Comparison of ENCODE assay signal across 2 cellular contexts in the genomic region with DNA sequence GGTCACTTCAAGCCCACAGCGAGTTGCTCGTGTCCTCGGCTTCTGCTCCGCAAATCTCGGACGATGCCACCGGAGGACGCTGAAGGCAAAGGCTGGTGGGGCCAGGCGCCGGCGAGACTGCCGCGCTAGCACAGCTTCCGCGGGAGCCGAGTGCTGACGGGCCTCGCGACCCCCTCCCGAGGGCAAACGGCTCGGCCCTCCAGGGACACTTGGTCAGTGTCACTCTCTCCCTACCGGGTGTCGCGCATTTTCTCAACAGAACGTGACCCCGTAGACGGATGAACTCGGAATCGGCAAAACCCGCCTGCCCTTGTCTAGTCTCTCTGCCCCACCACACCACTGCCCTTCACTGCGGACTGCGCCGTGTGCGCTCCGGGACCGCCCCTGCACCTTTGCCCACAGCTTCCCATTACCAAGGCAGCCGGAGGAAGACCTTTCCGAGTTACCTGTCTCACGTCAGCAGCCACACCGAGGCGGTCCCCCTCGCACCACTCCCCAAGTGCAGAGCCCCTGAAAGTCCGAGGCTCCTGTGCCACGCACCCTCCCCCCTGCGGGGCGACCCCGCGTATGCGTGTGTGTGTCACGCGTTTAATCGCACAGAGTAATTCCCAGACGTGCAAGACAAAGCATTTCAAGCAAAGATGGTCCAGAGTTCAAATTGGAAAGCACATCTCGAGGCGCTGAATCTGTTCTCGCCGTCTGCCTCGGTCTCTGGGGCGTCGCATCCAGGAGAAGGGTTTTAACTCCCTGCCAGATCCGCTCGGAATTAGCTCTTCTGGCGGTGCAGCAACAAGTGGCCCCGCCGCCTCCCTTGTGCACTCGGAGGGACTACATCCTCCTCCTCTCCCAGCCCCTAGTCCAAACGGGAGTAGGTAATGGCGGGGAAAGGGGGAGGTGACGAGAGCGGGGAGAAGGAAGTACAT.
TF ChIP-seq lines count a peak whose summit lies in the region.

No MANE protein-coding gene starts in this region.

TF ChIP-seq in GM23338, 12 proteins besides CTCF, POLR2A, EP300 and RAD21 (continues in another document):
- no peak for TF ChIP-seq REST (IDR thresholded peaks at IDR 0.05; ENCODE audit: unreplicated experiment)
- TF ChIP-seq EZH2 (IDR thresholded peaks at IDR 0.05; ENCODE audit: low read depth, unreplicated experiment) = peak; percentile 58
- TF ChIP-seq POLR2AphosphoS5 (IDR thresholded peaks at IDR 0.05; ENCODE audit: low read depth) = no peak
- TF ChIP-seq STAT1 (IDR thresholded peaks at IDR 0.05; ENCODE audit: unreplicated experiment) = no peak
- TF ChIP-seq ETS1 (IDR thresholded peaks at IDR 0.05) = no peak
- TF ChIP-seq NANOG (IDR thresholded peaks at IDR 0.05; ENCODE audit: borderline replicate concordance) = no peak

TF ChIP-seq in H1, 55 proteins besides CTCF, POLR2A, EP300 and RAD21 (continues in another document):
- no peak for TF ChIP-seq MAFK (IDR thresholded peaks at IDR 0.05; ENCODE audit: low read depth, low read length)
- no peak for TF ChIP-seq POLR2AphosphoS5 (IDR thresholded peaks at IDR 0.05; ENCODE audit: low read depth, low read length)
- no peak for TF ChIP-seq CBX5 (IDR thresholded peaks at IDR 0.05; ENCODE audit: low read depth, low read length)
- peak; percentile 88 for TF ChIP-seq CTBP2 (IDR thresholded peaks at IDR 0.05; ENCODE audit: borderline replicate concordance, insufficient read depth, insufficient read length, low read length)
- no peak for TF ChIP-seq ATF2 (IDR thresholded peaks at IDR 0.05; ENCODE audit: low read length)
- peak; percentile 30; the same call in 1 of the 2 replicates for TF ChIP-seq CREB1 (IDR thresholded peaks at IDR 0.05)
- no peak for TF ChIP-seq SIRT6 (IDR thresholded peaks at IDR 0.05; ENCODE audit: low read length)
- TF ChIP-seq GTF2F1 (IDR thresholded peaks at IDR 0.05; ENCODE audit: borderline replicate concordance, low read depth, low read length) = no peak
- TF ChIP-seq NANOG (IDR thresholded peaks at IDR 0.05; ENCODE audit: insufficient read depth, low read depth, low read length, poor library complexity, severe bottlenecking) = no peak
- no peak for TF ChIP-seq SRF (IDR thresholded peaks at IDR 0.05; ENCODE audit: low read depth, low read length)
- TF ChIP-seq JUN (IDR thresholded peaks at IDR 0.05; ENCODE audit: low read depth, low read length) = no peak
- no peak for TF ChIP-seq GABPA (IDR thresholded peaks at IDR 0.05; ENCODE audit: borderline replicate concordance, insufficient read depth, low read length)
- no peak for TF ChIP-seq SP4 (IDR thresholded peaks at IDR 0.05; ENCODE audit: low read length)
- TF ChIP-seq RXRA (IDR thresholded peaks at IDR 0.05; ENCODE audit: insufficient read depth, low read depth, low read length) = no peak
- no peak for TF ChIP-seq TEAD4 (IDR thresholded peaks at IDR 0.05; ENCODE audit: low read depth, low read length)
- peak; percentile 8 for TF ChIP-seq ASH2L (IDR thresholded peaks at IDR 0.05; ENCODE audit: low read length)
- TF ChIP-seq SP2 (IDR thresholded peaks at IDR 0.05; ENCODE audit: low read length) = no peak
- no peak for TF ChIP-seq CEBPB (IDR thresholded peaks at IDR 0.05; ENCODE audit: low read depth, low read length)
- TF ChIP-seq JUND (IDR thresholded peaks at IDR 0.05; ENCODE audit: low read length) = no peak
- TF ChIP-seq, protein P1, sequence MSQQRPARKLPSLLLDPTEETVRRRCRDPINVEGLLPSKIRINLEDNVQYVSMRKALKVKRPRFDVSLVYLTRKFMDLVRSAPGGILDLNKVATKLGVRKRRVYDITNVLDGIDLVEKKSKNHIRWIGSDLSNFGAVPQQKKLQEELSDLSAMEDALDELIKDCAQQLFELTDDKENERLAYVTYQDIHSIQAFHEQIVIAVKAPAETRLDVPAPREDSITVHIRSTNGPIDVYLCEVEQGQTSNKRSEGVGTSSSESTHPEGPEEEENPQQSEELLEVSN (IDR thresholded peaks at IDR 0.05) = 0 out of 2 replicates have a peak, but pooled peaks have one; percentile 8
- 0 out of 2 replicates have a peak, but pooled peaks have one; percentile 16 for TF ChIP-seq TAF1 (IDR thresholded peaks at IDR 0.05; ENCODE audit: low read depth, low read length)
- 0 out of 2 replicates have a peak, but pooled peaks have one; percentile 43 for TF ChIP-seq YY1 (IDR thresholded peaks at IDR 0.05; ENCODE audit: low read depth, low read length)
- TF ChIP-seq CHD1 (IDR thresholded peaks at IDR 0.05; ENCODE audit: low read depth, low read length) = no peak
- TF ChIP-seq TAF7 (optimal IDR thresholded peaks at IDR 0.05; ENCODE audit: borderline replicate concordance, low read depth, low read length) = peak; percentile 25
- no peak for TF ChIP-seq NRF1 (IDR thresholded peaks at IDR 0.05; ENCODE audit: low read depth, low read length)
- no peak for TF ChIP-seq HDAC2 (IDR thresholded peaks at IDR 0.05; ENCODE audit: borderline replicate concordance in 1 of 2, low read depth in 2 of 2, low read length in 2 of 2)
- TF ChIP-seq, protein P2, sequence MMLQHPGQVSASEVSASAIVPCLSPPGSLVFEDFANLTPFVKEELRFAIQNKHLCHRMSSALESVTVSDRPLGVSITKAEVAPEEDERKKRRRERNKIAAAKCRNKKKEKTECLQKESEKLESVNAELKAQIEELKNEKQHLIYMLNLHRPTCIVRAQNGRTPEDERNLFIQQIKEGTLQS (IDR thresholded peaks at IDR 0.05; ENCODE audit: insufficient read depth, low read depth, low read length) = no peak
- TF ChIP-seq MAX (IDR thresholded peaks at IDR 0.05) = peak; percentile 36; the same call in 1 of the 2 replicates
- TF ChIP-seq RFX5 (IDR thresholded peaks at IDR 0.05; ENCODE audit: borderline replicate concordance, low read depth, low read length) = no peak
- peak; percentile 79 for TF ChIP-seq EZH2 (IDR thresholded peaks at IDR 0.05; ENCODE audit: low read depth, low read length, severe bottlenecking)
- no peak for TF ChIP-seq PHF8 (conservative IDR thresholded peaks at IDR 0.05; ENCODE audit: low read depth, low read length)
- peak; percentile 70 for TF ChIP-seq TBP (IDR thresholded peaks at IDR 0.05; ENCODE audit: low read depth, low read length)
- no peak for TF ChIP-seq CHD7 (IDR thresholded peaks at IDR 0.05; ENCODE audit: insufficient replicate concordance, low read length)
- no peak for TF ChIP-seq FOSL1 (IDR thresholded peaks at IDR 0.05; ENCODE audit: insufficient read depth, low read depth, low read length)
- TF ChIP-seq SIN3A (conservative IDR thresholded peaks at IDR 0.05 in 1 of 2, IDR thresholded peaks at IDR 0.05 in 1 of 2; ENCODE audit: low read depth in 1 of 2, low read length in 2 of 2) = 0 out of 4 replicates have a peak, but pooled peaks of 1 of the 2 experiments have one; percentile 29
- TF ChIP-seq BCL11A (IDR thresholded peaks at IDR 0.05; ENCODE audit: low read depth in 2 of 2, low read length in 2 of 2) = no peak
- TF ChIP-seq EGR1 (IDR thresholded peaks at IDR 0.05; ENCODE audit: borderline replicate concordance, low read depth, low read length) = no peak
- no peak for TF ChIP-seq RNF2 (IDR thresholded peaks at IDR 0.05; ENCODE audit: borderline replicate concordance, low read depth, low read length, missing control alignments, poor library complexity, severe bottlenecking)
- TF ChIP-seq TCF12 (IDR thresholded peaks at IDR 0.05; ENCODE audit: low read depth, low read length) = no peak
- no peak for TF ChIP-seq BRCA1 (IDR thresholded peaks at IDR 0.05; ENCODE audit: low read depth, low read length)
- no peak; the same call in 1 of the 2 replicates for TF ChIP-seq BACH1 (IDR thresholded peaks at IDR 0.05; ENCODE audit: low read length)
- TF ChIP-seq KDM1A (IDR thresholded peaks at IDR 0.05; ENCODE audit: borderline replicate concordance, low read length) = no peak
- no peak for TF ChIP-seq ZNF274 (IDR thresholded peaks at IDR 0.05; ENCODE audit: borderline replicate concordance, extremely low read depth, low read length)
- TF ChIP-seq CBX8 (IDR thresholded peaks at IDR 0.05; ENCODE audit: borderline replicate concordance, low read depth, low read length) = no peak
- TF ChIP-seq CHD2 (IDR thresholded peaks at IDR 0.05; ENCODE audit: low read length) = no peak
- no peak for TF ChIP-seq KDM5A (IDR thresholded peaks at IDR 0.05; ENCODE audit: low read length)
- peak; percentile 77 for TF ChIP-seq KDM4A (IDR thresholded peaks at IDR 0.05; ENCODE audit: low read depth, low read length, severe bottlenecking)
- TF ChIP-seq POU5F1 (IDR thresholded peaks at IDR 0.05; ENCODE audit: low read depth, low read length) = no peak
- peak; percentile 21 for TF ChIP-seq SAP30 (IDR thresholded peaks at IDR 0.05; ENCODE audit: insufficient read depth, insufficient replicate concordance, low read length)
